ENCODE assay signal across 8 cellular contexts in the genomic region with DNA sequence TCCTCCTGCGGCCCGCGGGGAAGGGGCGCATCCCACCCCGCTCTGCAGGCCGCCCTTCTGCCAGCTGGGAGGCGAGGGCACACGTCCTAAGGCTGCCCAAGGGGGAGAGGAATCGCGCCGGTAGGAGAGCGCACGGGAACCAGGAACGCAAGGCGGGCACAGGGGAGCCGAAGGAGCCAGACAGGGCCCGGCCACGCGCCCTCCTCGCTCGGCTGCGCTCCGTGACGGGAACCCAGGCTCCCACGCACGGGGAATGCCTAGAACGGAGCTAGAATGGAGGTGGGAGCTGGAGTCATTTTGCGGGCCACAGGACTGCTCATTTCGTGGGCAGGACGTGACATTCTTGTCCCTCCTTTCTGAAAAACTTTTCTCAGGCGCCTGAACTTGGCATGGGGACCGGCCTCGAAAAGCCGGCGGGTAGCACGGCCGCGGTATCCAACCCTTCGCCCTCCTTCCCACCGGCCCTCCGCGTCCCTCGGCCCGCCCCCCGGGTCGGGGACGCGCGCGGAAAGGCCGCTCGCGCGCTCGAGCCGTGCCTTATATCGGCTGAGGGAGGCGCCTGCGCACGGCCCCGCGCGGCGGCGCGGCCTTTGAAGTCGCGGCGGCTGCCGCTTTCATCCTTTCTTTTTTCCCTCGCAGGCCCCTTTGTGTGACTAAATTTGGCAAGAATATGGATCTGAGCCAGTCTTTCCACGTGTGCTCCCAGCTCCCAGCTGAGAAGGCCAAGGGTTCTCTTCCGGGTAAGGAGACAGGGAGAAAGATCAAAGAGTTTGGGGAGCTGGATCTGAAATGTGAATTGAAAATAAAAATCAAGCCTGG. TPM values are rescaled to one million over a fixed set of nuclear protein-coding genes. Genes with fewer than 3 reads are reported as not detected.
A peak's percentile ranks its signal among the peaks of the same experiment; 100 is the strongest.
DNase-seq lines count a peak whose midpoint lies in the region; ATAC-seq and TF ChIP-seq lines count a peak whose summit lies in the region.

No MANE protein-coding gene starts in this region.

- H3K4me1 ChIP-seq in KMS-11 (ENCODE audit: low read depth, poor library complexity, severe bottlenecking) = peaks cover 7% of the 10 kb centered on the region

- H3K36me3 Mint-ChIP-seq in chondrocyte (ENCODE audit: low read depth) = no peaks in the 10 kb centered on the region

- H3K4me3 Mint-ChIP-seq in chondrocyte (ENCODE audit: unreplicated experiment) = peak overlapping the region; percentile 83

- no peaks in the 10 kb centered on the region for H3K9me3 Mint-ChIP-seq in chondrocyte (ENCODE audit: low read depth)

- H3K27me3 ChIP-seq in KMS-11 (ENCODE audit: insufficient read depth, low read depth) (peaks cover 13% of the 10 kb centered on the region), WERI-Rb-1 (ENCODE audit: insufficient read depth, low read depth, severe bottlenecking) (peaks cover 76% of the 10 kb centered on the region)

- H3K36me3 ChIP-seq in KMS-11 (ENCODE audit: insufficient read depth) (no peaks in the 10 kb centered on the region), WERI-Rb-1 (no peaks in the 10 kb centered on the region)

- peak; percentile 96 for DNase-seq in COLO829 (ENCODE audit: low spot score)
- peak; percentile 68 for DNase-seq in WERI-Rb-1
- DNase-seq in chondrocyte (ENCODE audit: low spot score) = no peak
- no peak for DNase-seq in left lobe of liver (ENCODE audit: low spot score)
- peak; percentile 77 for DNase-seq in stimulated activated CD4-positive, alpha-beta T cell treated with anti-CD3 and anti-CD28 coated beads, Interleukin-4, amount 100 ng/mL, for 1 hour

- no peaks in the 10 kb centered on the region for H3K79me2 ChIP-seq in KMS-11 (ENCODE audit: insufficient read depth, low read depth)

- ATAC-seq in GM21423 (IDR thresholded peaks at IDR 0.05; ENCODE audit: unreplicated experiment) (peak; percentile 54), left lobe of liver (peak; percentile 59), GM18858 (IDR thresholded peaks at IDR 0.05; ENCODE audit: unreplicated experiment) (no peak)

- H3K9me3 ChIP-seq in WERI-Rb-1 (ENCODE audit: severe bottlenecking) = no peaks in the 10 kb centered on the region

- peaks cover 35% of the 10 kb centered on the region for H3K27me3 Mint-ChIP-seq in chondrocyte (ENCODE audit: low read depth)

- TF ChIP-seq CTCF in KMS-11 (conservative IDR thresholded peaks at IDR 0.05; ENCODE audit: low read depth, low read length) (no peak), WERI-Rb-1 (IDR thresholded peaks at IDR 0.05; ENCODE audit: low read depth, low read length) (no peak), chondrocyte (IDR thresholded peaks at IDR 0.05) (no peak)

- H3K4me3 ChIP-seq in KMS-11 (IDR thresholded peaks at IDR 0.05; ENCODE audit: insufficient read depth, low read depth, low read length) = no peak overlapping the region
- peak overlapping the region; percentile 35 for H3K4me3 ChIP-seq in WERI-Rb-1 (ENCODE audit: low read depth, low read length)

- H4K20me1 ChIP-seq in KMS-11 (ENCODE audit: insufficient read depth) = no peaks in the 10 kb centered on the region

- H3K27ac ChIP-seq in KMS-11 (peak overlapping the region; percentile 55), WERI-Rb-1 (peak overlapping the region; percentile 25; the same call in 1 of the 2 replicates)

- peak overlapping the region; percentile 60 for H3K27ac Mint-ChIP-seq in chondrocyte (ENCODE audit: unreplicated experiment)

- peak overlapping the region; percentile 79 for H3K4me2 ChIP-seq in KMS-11

- peak overlapping the region; percentile 91 for H2AFZ ChIP-seq in KMS-11 (ENCODE audit: low read depth)

- peaks cover 24% of the 10 kb centered on the region for H3K4me1 Mint-ChIP-seq in chondrocyte (ENCODE audit: low read depth)

- H3K9ac ChIP-seq in KMS-11 = peak overlapping the region; percentile 66

RNA-seq across cellular contexts. Expression of gene LEF1, which starts 4.3 kb away (rescaled TPM):
- total RNA-seq in chondrocyte (2.8 to 4.6 TPM (median 3.1 TPM) in 3 replicates), left lobe of liver (0.73 TPM)

Comparison
In these comparisons a context has a peak if more than half of its experiments do, and no peak if none do; other contexts are left out.
1. DNase-seq: peak in COLO829 (single experiment), WERI-Rb-1 (single experiment) and stimulated activated CD4-positive, alpha-beta T cell treated with anti-CD3 and anti-CD28 coated beads, Interleukin-4, amount 100 ng/mL, for 1 hour (single experiment); none in chondrocyte (single experiment) and left lobe of liver (single experiment).